8 cellular contexts compared by ENCODE assay signal in genomic region chr20:34579936-34580587, GRCh38. TPM values are rescaled to one million over a fixed set of nuclear protein-coding genes. Genes with fewer than 3 reads are reported as not detected.
DNase-seq lines count a peak whose midpoint lies in the region; ATAC-seq and TF ChIP-seq lines count a peak whose summit lies in the region.

No MANE protein-coding gene starts in this region.

- H3K36me3 Mint-ChIP-seq in T-cell (peaks cover 22% of the 10 kb centered on the region), endodermal cell (ENCODE audit: low read depth) (peaks cover 27% of the 10 kb centered on the region)

- no peak for TF ChIP-seq CTCF in GM12865 (IDR thresholded peaks at IDR 0.05; ENCODE audit: insufficient read depth, low read depth, low read length, missing control alignments)
- no peak for TF ChIP-seq CTCF in mucosa of descending colon (IDR thresholded peaks at IDR 0.05)
- TF ChIP-seq CTCF in endodermal cell (conservative IDR thresholded peaks at IDR 0.05), result no peak

- H3K27ac ChIP-seq in endodermal cell (ENCODE audit: low read depth, low read length), result no peak overlapping the region

- H3K4me3 ChIP-seq in GM12865 (ENCODE audit: low read depth, low read length) (no peak overlapping the region), mucosa of descending colon (no peak overlapping the region), endodermal cell (ENCODE audit: low read length) (no peak overlapping the region)

- 95 to 96% methylated on average over 3 to 4 of the region's 4 CpGs for WGBS in endodermal cell (ENCODE audit: insufficient coverage in 1 of 2, insufficient read length in 1 of 2), 2 experiments

- H3K9me3 Mint-ChIP-seq in T-cell, result no peaks in the 10 kb centered on the region
- H3K9me3 Mint-ChIP-seq in endodermal cell, result no peaks in the 10 kb centered on the region

- DNase-seq in GM12865 (ENCODE audit: low read depth) (peak; percentile 78), T-cell (no peak), mucosa of descending colon (peak; percentile 70 to 77 (median 75)), DMS 273 treated with DMSO at 0.1 percent for 48 hours (lab: John Stamatoyannopoulos, UW) (no peak), endodermal cell (no peak), HK-2 (ENCODE audit: unreplicated experiment) (no peak), left cardiac atrium (no peak)

- ATAC-seq in HG02798 (IDR thresholded peaks at IDR 0.05; ENCODE audit: poor library complexity, unreplicated experiment) (peak; percentile 60), T-cell (replicated peaks in 1 of 4) (peak; percentile 48 to 77 (median 67)), mucosa of descending colon (peak; percentile 88), left cardiac atrium (no peak)

- H3K27me3 ChIP-seq in endodermal cell (ENCODE audit: control insufficient read depth, insufficient read depth, low read length, poor library complexity, severe bottlenecking), result no peaks in the 10 kb centered on the region

- no peak overlapping the region for H3K4me3 Mint-ChIP-seq in T-cell
- no peak overlapping the region for H3K4me3 Mint-ChIP-seq in endodermal cell

- H3K27me3 Mint-ChIP-seq in T-cell, result no peaks in the 10 kb centered on the region
- H3K27me3 Mint-ChIP-seq in endodermal cell (ENCODE audit: insufficient read depth), result no peaks in the 10 kb centered on the region

- H3K4me1 ChIP-seq in mucosa of descending colon (ENCODE audit: low read depth), result peaks cover 29% of the 10 kb centered on the region
- no peaks in the 10 kb centered on the region for H3K4me1 ChIP-seq in endodermal cell (ENCODE audit: control insufficient read depth, insufficient read depth, low read length)

- no peaks in the 10 kb centered on the region for H3K36me3 ChIP-seq in mucosa of descending colon (ENCODE audit: low read depth)
- peaks cover 17% of the 10 kb centered on the region for H3K36me3 ChIP-seq in endodermal cell (ENCODE audit: control insufficient read depth, insufficient read depth, low read length)

- CTCF ChIA-PET in T-cell (lab: Charles Lee), result interaction anchor here (0.6 to 1.1 kb wide), 2 partner anchors 190 to 227 kb away, joined by 3 read pairs; no protein-coding TSS in a partner anchor

- H3K9ac ChIP-seq in endodermal cell (ENCODE audit: extremely low read depth, low read length, poor library complexity, severe bottlenecking), result no peak overlapping the region

- intact Hi-C loops in mucosa of descending colon (cut with DNase I, micrococcal nuclease), result loop anchor here in 1 of 2 donors (5.0 kb wide), 2 partner anchors 127 to 187 kb away; no protein-coding TSS in a partner anchor
- intact Hi-C loops in left cardiac atrium (cut with DNase I), result loop anchor here (5.0 to 10.0 kb wide), 3 partner anchors 125 to 192 kb away; partner anchors contain the start of gene TP53INP2 (in 1 of the 2)

- H3K9me3 ChIP-seq in mucosa of descending colon (no peaks in the 10 kb centered on the region), endodermal cell (ENCODE audit: control insufficient read depth, low read length) (no peaks in the 10 kb centered on the region)

- H3K27ac Mint-ChIP-seq in T-cell, result peak overlapping the region; percentile 90 to 92
- no peak overlapping the region for H3K27ac Mint-ChIP-seq in endodermal cell

- peaks cover 14 to 34% (median 27%) of the 10 kb centered on the region in 3 donors for H3K4me1 Mint-ChIP-seq in T-cell
- H3K4me1 Mint-ChIP-seq in endodermal cell, result no peaks in the 10 kb centered on the region

- POLR2A ChIA-PET in T-cell (lab: Charles Lee), result no interaction called here

RNA-seq across cellular contexts. Expression of gene MAP1LC3A, which starts 21.5 kb away (rescaled TPM):
- total RNA-seq in T-cell (10 to 100 TPM in 2 of 5 donors, 1 to 10 TPM in 3; 2.3 to 15.5 (median 2.6) TPM), mucosa of descending colon (10 to 100 TPM; 30.6 to 61.6 (median 47.8) TPM), endodermal cell (10 to 100 TPM; 19.0 to 41.6 TPM), left cardiac atrium (10 to 100 TPM; 76.7 to 85.7 TPM)
- polyA plus RNA-seq in endodermal cell (2013, experiment 1 of 2), result 31.0 TPM
- 29.1 TPM for polyA plus RNA-seq in endodermal cell (2013, experiment 2 of 2)

Comparison
In these comparisons a context has a peak if more than half of its experiments do, and no peak if none do; other contexts are left out.
1. DNase-seq: peak in GM12865 (single experiment) and mucosa of descending colon (3 of 3); none in T-cell (0 of 34), DMS 273 treated with DMSO at 0.1 percent for 48 hours (single experiment), endodermal cell (single experiment), HK-2 (single experiment) and left cardiac atrium (single experiment).
2. ATAC-seq: peak in HG02798 (single experiment), T-cell (4 of 4) and mucosa of descending colon (single experiment); none in left cardiac atrium (0 of 2).